In the genomic region with DNA sequence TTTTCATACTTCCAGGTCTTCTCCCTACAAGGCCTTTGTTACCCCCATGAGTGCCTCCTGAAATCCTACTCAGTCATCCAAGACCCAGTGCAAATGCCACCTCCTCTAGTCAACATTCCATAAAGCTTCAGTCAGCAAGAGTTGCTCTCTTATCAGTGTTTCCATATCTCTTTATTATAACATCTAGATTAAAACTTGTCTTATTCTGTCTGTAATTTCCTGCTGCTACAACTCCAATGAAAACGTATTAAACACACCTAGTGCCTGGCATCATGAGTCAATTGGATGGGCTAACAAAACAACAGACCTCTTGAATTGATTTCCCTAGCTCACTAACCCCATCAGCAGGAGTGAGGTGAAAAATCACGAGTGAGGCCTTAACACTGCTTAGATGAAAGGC, we compare ENCODE assay signal across 29 cellular contexts.
DNase-seq lines count a peak whose midpoint lies in the region; ATAC-seq and TF ChIP-seq lines count a peak whose summit lies in the region.
"Had no signal": no experiment of that assay in that cellular context is flagged by ENCODE, and none has a peak within 500 bp of the region (broad histone marks: within the 10 kb centered on the region; RNA-seq: fewer than 3 reads in every experiment).

No MANE protein-coding gene starts in this region.

- no peak for ATAC-seq in HG03196 (IDR thresholded peaks at IDR 0.05; ENCODE audit: unreplicated experiment)
- ATAC-seq: A549, GM12878, K562, Panc1 had no signal

- no peak overlapping the region for H3K27ac ChIP-seq in osteoblast (ENCODE audit: low read depth, low read length)
- H3K27ac ChIP-seq: A549 had no signal

- no peak for TF ChIP-seq CTCF in epithelial cell of proximal tubule (conservative IDR thresholded peaks at IDR 0.05; ENCODE audit: low read depth, low read length)
- no peak for TF ChIP-seq CTCF in osteoblast (IDR thresholded peaks at IDR 0.05; ENCODE audit: extremely low read depth, low read depth, low read length)

- DNase-seq in A172 (ENCODE audit: low spot score) (peak; percentile 32), NCI-H226 (peak; percentile 16), epithelial cell of proximal tubule (ENCODE audit: low read depth) (peak; percentile 30), osteoblast (ENCODE audit: insufficient read length, low spot score, missing footprints) (peak; percentile 46), SKM-1 treated with dmso at 0.1 percent for 144 hours (lab: John Stamatoyannopoulos, UW; ENCODE audit: unreplicated experiment) (no peak)
- DNase-seq in NK-92 treated with Interleukin-12 subunit alpha and Interleukin-12 subunit beta, amount 100 ng/mL, for 24 hours (lab: John Stamatoyannopoulos, UW) = no peak
- DNase-seq: C1 segment of cervical spinal cord; CD4-positive, alpha-beta memory T cell; COR-L47; DMS79; EL; GDM1; GOT3; HFFc6; Kasumi-1; NCI-H1105; NCI-H1436 treated with DMSO at 0.1 percent for 48 hours; NCI-H187 treated with DMSO at 0.1 percent for 48 hours; NCI-H2107; NCI-H2227 treated with DMSO at 0.1 percent for 48 hours; NCI-H510A; NCI-H82; SHP77 treated with DMSO at 0.1 percent for 48 hours had no signal

- H2AFZ ChIP-seq in osteoblast (ENCODE audit: low read length) = no peak overlapping the region

- no peaks in the 10 kb centered on the region for H3K79me2 ChIP-seq in osteoblast (ENCODE audit: insufficient read depth, low read length)

- no peak overlapping the region for H3K4me3 ChIP-seq in epithelial cell of proximal tubule (ENCODE audit: low read depth, low read length)
- H3K4me3 ChIP-seq in osteoblast (ENCODE audit: insufficient read depth, low read length) = no peak overlapping the region
- H3K4me3 ChIP-seq: A549, GM12878, HAP-1, K562 had no signal

- H3K4me2 ChIP-seq in osteoblast (ENCODE audit: insufficient read depth, low read length) = no peak overlapping the region
- H3K4me2 ChIP-seq: A549 had no signal

- no peaks in the 10 kb centered on the region for H3K36me3 ChIP-seq in osteoblast (ENCODE audit: insufficient read depth, low read length)
- H3K36me3 ChIP-seq: HAP-1 had no signal

- H3K4me1 ChIP-seq in osteoblast (ENCODE audit: insufficient read depth, low read length) = no peaks in the 10 kb centered on the region
- H3K4me1 ChIP-seq: A549, HAP-1 had no signal

- no peaks in the 10 kb centered on the region for H3K27me3 ChIP-seq in osteoblast (ENCODE audit: insufficient read depth, low read length)

- no peaks in the 10 kb centered on the region for H4K20me1 ChIP-seq in osteoblast (ENCODE audit: insufficient read depth, low read length)

- H3K9me3 ChIP-seq in osteoblast (ENCODE audit: low read depth, low read length) = no peaks in the 10 kb centered on the region
- H3K9me3 ChIP-seq: A549, HAP-1 had no signal

Comparison
In these comparisons a context has a peak if more than half of its experiments do, and no peak if none do; other contexts are left out.
1. DNase-seq: peak in A172 (single experiment), NCI-H226 (single experiment), epithelial cell of proximal tubule (single experiment) and osteoblast (single experiment); none in NK-92 treated with Interleukin-12 subunit alpha and Interleukin-12 subunit beta, amount 100 ng/mL, for 24 hours (single experiment) and SKM-1 treated with dmso at 0.1 percent for 144 hours (single experiment).